22 cellular contexts compared by ENCODE assay signal in the genomic region with DNA sequence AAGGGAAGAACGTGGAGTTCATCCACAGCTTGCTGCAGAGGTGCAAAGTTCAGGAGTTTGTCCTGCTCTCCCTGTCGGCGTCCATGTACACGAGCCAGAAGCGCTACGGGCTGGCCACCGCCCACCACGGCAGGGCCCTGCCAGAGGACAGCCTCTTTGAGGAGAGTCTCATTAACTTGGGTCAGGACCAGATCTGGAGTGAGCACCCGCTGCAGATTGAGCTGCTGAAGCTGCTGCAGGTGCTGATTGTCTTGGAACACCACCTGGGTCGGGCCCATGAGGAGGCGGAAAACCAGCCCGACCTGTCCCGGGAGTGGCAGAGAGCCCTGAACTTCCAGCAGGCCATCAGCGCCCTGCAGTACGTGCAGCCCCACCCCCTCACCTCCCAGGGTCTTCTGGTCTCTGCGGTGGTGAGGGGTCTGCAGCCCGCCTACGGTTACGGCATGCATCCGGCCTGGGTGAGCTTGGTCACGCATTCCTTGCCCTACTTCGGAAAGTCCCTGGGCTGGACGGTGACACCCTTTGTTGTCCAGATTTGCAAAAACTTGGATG.
DNase-seq lines count a peak whose midpoint lies in the region; ATAC-seq, FAIRE-seq and TF ChIP-seq lines count a peak whose summit lies in the region.
"Had no signal": no experiment of that assay in that cellular context is flagged by ENCODE, and none has a peak within 500 bp of the region (broad histone marks: within the 10 kb centered on the region; RNA-seq: fewer than 3 reads in every experiment).

No MANE protein-coding gene starts in this region.

- H3K27ac Mint-ChIP-seq in astrocyte (ENCODE audit: unreplicated experiment): no peak overlapping the region
- H3K27ac Mint-ChIP-seq in activated naive CD8-positive, alpha-beta T cell treated with anti-CD3 and anti-CD28 coated beads for 36 hours: no peak overlapping the region
- no peak overlapping the region for H3K27ac Mint-ChIP-seq in activated CD8-positive, alpha-beta memory T cell treated with anti-CD3 and anti-CD28 coated beads, Interleukin-2, amount 10 ng/mL, durations not matched to agents 7 days and 5 days
- H3K27ac Mint-ChIP-seq: activated naive CD4-positive, alpha-beta T cell treated with anti-CD3 and anti-CD28 coated beads, Interleukin-2, amount 50 U/mL, for 72 hours; CD4-positive, alpha-beta T cell; natural killer cell had no signal

- no peak for FAIRE-seq in astrocyte (lab: Jason Lieb, UNC)
- FAIRE-seq in kidney (lab: Jason Lieb, UNC): no peak
- no peak for FAIRE-seq in H54 (lab: Jason Lieb, UNC)

- DNase-seq in astrocyte (ENCODE audit: low read depth) (peak; percentile 44), kidney (peak; percentile 74), prostate gland (ENCODE audit: low spot score) (peak; percentile 84), H54 (ENCODE audit: insufficient read length, low spot score) (no peak)
- no peak for DNase-seq in activated CD4-positive, CD25-positive, alpha-beta regulatory T cell (lab: John Stamatoyannopoulos, UW)
- no peak for DNase-seq in activated naive CD8-positive, alpha-beta T cell treated with anti-CD3 and anti-CD28 coated beads for 36 hours
- no peak for DNase-seq in activated CD8-positive, alpha-beta memory T cell treated with anti-CD3 and anti-CD28 coated beads, Interleukin-2, amount 10 ng/mL, durations not matched to agents 7 days and 5 days
- DNase-seq: ACHN; activated CD4-positive, alpha-beta T cell treated with anti-CD3 and anti-CD28 coated beads, Interleukin-2, amount 50 U/mL, for 4 hours; activated T-cell treated with anti-CD3 and anti-CD28 coated beads, Interleukin-2, amount 50 U/mL, for 1 hour; DND-41; effector CD4-positive, alpha-beta T cell; HCEC 1CT; hippocampal formation; natural killer cell; NCI-H146; stimulated activated naive CD4-positive, alpha-beta T cell treated with Interleukin-2 at 50 U/mL for 16 hours; uterus had no signal

- H3K27me3 Mint-ChIP-seq in astrocyte (ENCODE audit: low read depth, unreplicated experiment): no peaks in the 10 kb centered on the region
- H3K27me3 Mint-ChIP-seq in activated naive CD8-positive, alpha-beta T cell treated with anti-CD3 and anti-CD28 coated beads for 36 hours: no peaks in the 10 kb centered on the region
- H3K27me3 Mint-ChIP-seq in activated CD8-positive, alpha-beta memory T cell treated with anti-CD3 and anti-CD28 coated beads, Interleukin-2, amount 10 ng/mL, durations not matched to agents 7 days and 5 days: no peaks in the 10 kb centered on the region
- H3K27me3 Mint-ChIP-seq: CD4-positive, alpha-beta T cell had no signal

- no peaks in the 10 kb centered on the region for H3K9me3 ChIP-seq in astrocyte (ENCODE audit: insufficient read depth, low read depth, low read length)
- H3K9me3 ChIP-seq in kidney (ENCODE audit: control insufficient read depth in 1 of 2, low read length in 2 of 2): no peaks in the 10 kb centered on the region
- H3K9me3 ChIP-seq in prostate gland: no peaks in the 10 kb centered on the region
- H3K9me3 ChIP-seq: uterus had no signal

- no peak for TF ChIP-seq CTCF in C4-2B (conservative IDR thresholded peaks at IDR 0.05)
- TF ChIP-seq CTCF in astrocyte (IDR thresholded peaks at IDR 0.05; ENCODE audit: insufficient read depth, low read depth, low read length): no peak
- TF ChIP-seq CTCF in kidney (IDR thresholded peaks at IDR 0.05; ENCODE audit: borderline replicate concordance, extremely low read depth, insufficient read depth): no peak
- TF ChIP-seq CTCF in prostate gland (IDR thresholded peaks at IDR 0.05): no peak

- H3K9ac ChIP-seq in astrocyte (ENCODE audit: low read length): no peak overlapping the region
- no peak overlapping the region for H3K9ac ChIP-seq in kidney (ENCODE audit: low read length in 2 of 2)

- WGBS in prostate gland: 32% methylated on average over 23 of the region's 23 CpGs

- H3K4me3 Mint-ChIP-seq in astrocyte (ENCODE audit: unreplicated experiment): no peak overlapping the region
- no peak overlapping the region for H3K4me3 Mint-ChIP-seq in activated naive CD8-positive, alpha-beta T cell treated with anti-CD3 and anti-CD28 coated beads for 36 hours
- no peak overlapping the region for H3K4me3 Mint-ChIP-seq in activated CD8-positive, alpha-beta memory T cell treated with anti-CD3 and anti-CD28 coated beads, Interleukin-2, amount 10 ng/mL, durations not matched to agents 7 days and 5 days
- H3K4me3 Mint-ChIP-seq: CD4-positive, alpha-beta T cell; natural killer cell had no signal

- peak overlapping the region; percentile 40 for H3K4me2 ChIP-seq in astrocyte (ENCODE audit: low read length)

- intact Hi-C loops in kidney (cut with DNase I) (no loop called here), prostate gland (cut with DNase I) (no loop called here)

- no peaks in the 10 kb centered on the region for H3K4me1 Mint-ChIP-seq in astrocyte (ENCODE audit: low read depth, unreplicated experiment)
- no peaks in the 10 kb centered on the region for H3K4me1 Mint-ChIP-seq in activated naive CD8-positive, alpha-beta T cell treated with anti-CD3 and anti-CD28 coated beads for 36 hours
- H3K4me1 Mint-ChIP-seq in activated CD8-positive, alpha-beta memory T cell treated with anti-CD3 and anti-CD28 coated beads, Interleukin-2, amount 10 ng/mL, durations not matched to agents 7 days and 5 days: peaks cover 7% of the 10 kb centered on the region

- H2AFZ ChIP-seq in astrocyte (ENCODE audit: low read depth, low read length): no peak overlapping the region

- no peaks in the 10 kb centered on the region for H3K27me3 ChIP-seq in astrocyte (ENCODE audit: insufficient read depth, low read length)
- no peaks in the 10 kb centered on the region for H3K27me3 ChIP-seq in prostate gland (replicated peaks; ENCODE audit: insufficient read depth)
- H3K27me3 ChIP-seq: cardiac muscle cell, uterus had no signal

- H3K36me3 ChIP-seq in astrocyte (ENCODE audit: insufficient read depth, low read length) (peaks cover 7% of the 10 kb centered on the region), kidney (ENCODE audit: control insufficient read depth in 1 of 2, insufficient read depth in 2 of 2, low read length in 2 of 2) (peaks cover 4 to 14% of the 10 kb centered on the region in 2 donors), prostate gland (no peaks in the 10 kb centered on the region)
- H3K36me3 ChIP-seq: cardiac muscle cell, uterus had no signal

- H3K4me1 ChIP-seq in astrocyte (ENCODE audit: insufficient read depth, low read length): peaks cover 23% of the 10 kb centered on the region
- H3K4me1 ChIP-seq in kidney (ENCODE audit: control insufficient read depth in 1 of 2, insufficient read depth in 1 of 2, low read depth in 1 of 2, low read length in 2 of 2): peaks cover 0 to 3% of the 10 kb centered on the region in 2 donors
- peaks cover 13% of the 10 kb centered on the region for H3K4me1 ChIP-seq in prostate gland (replicated peaks)
- H3K4me1 ChIP-seq: uterus had no signal

- CTCF ChIA-PET in activated CD8-positive, alpha-beta memory T cell treated with anti-CD3 and anti-CD28 coated beads, Interleukin-2, amount 10 ng/mL, durations not matched to agents 7 days and 5 days (lab: Charles Lee): interaction anchor here (1.3 kb wide), 1 partner anchor 11 kb away, joined by 3 read pairs; no protein-coding TSS in a partner anchor

- peaks cover 19% of the 10 kb centered on the region for H3K36me3 Mint-ChIP-seq in astrocyte (ENCODE audit: low read depth, unreplicated experiment)
- H3K36me3 Mint-ChIP-seq in activated naive CD8-positive, alpha-beta T cell treated with anti-CD3 and anti-CD28 coated beads for 36 hours: peaks cover 13% of the 10 kb centered on the region
- H3K36me3 Mint-ChIP-seq in activated CD8-positive, alpha-beta memory T cell treated with anti-CD3 and anti-CD28 coated beads, Interleukin-2, amount 10 ng/mL, durations not matched to agents 7 days and 5 days: peaks cover 13% of the 10 kb centered on the region

- no peaks in the 10 kb centered on the region for H3K9me3 Mint-ChIP-seq in astrocyte (ENCODE audit: unreplicated experiment)
- H3K9me3 Mint-ChIP-seq in activated naive CD8-positive, alpha-beta T cell treated with anti-CD3 and anti-CD28 coated beads for 36 hours: no peaks in the 10 kb centered on the region
- H3K9me3 Mint-ChIP-seq in activated CD8-positive, alpha-beta memory T cell treated with anti-CD3 and anti-CD28 coated beads, Interleukin-2, amount 10 ng/mL, durations not matched to agents 7 days and 5 days (ENCODE audit: low read depth): no peaks in the 10 kb centered on the region
- H3K9me3 Mint-ChIP-seq: activated naive CD4-positive, alpha-beta T cell treated with anti-CD3 and anti-CD28 coated beads, Interleukin-2, amount 50 U/mL, for 72 hours; CD4-positive, alpha-beta T cell; natural killer cell had no signal

- TF ChIP-seq POLR2A in prostate gland (IDR thresholded peaks at IDR 0.05): no peak
- TF ChIP-seq POLR2A in H54 (IDR thresholded peaks at IDR 0.05; ENCODE audit: low read depth, low read length): no peak

- no peak for ATAC-seq in activated CD8-positive, alpha-beta memory T cell treated with anti-CD3 and anti-CD28 coated beads, Interleukin-2, amount 10 ng/mL, durations not matched to agents 7 days and 5 days
- ATAC-seq: activated naive CD4-positive, alpha-beta T cell treated with anti-CD3 and anti-CD28 coated beads, Interleukin-2, amount 50 U/mL, for 72 hours; natural killer cell had no signal

- peak overlapping the region; percentile 85 for H3K27ac ChIP-seq in C4-2B
- peak overlapping the region; percentile 68 for H3K27ac ChIP-seq in astrocyte (ENCODE audit: low read depth, low read length)
- H3K27ac ChIP-seq in kidney (ENCODE audit: low read depth in 2 of 2, low read length in 2 of 2): peak overlapping the region in 1 of 2 donors; percentile 22
- H3K27ac ChIP-seq in prostate gland: peak overlapping the region in 1 of 2 donors; percentile 6
- H3K27ac ChIP-seq: cardiac muscle cell, uterus had no signal

- no peak overlapping the region for H3K4me3 ChIP-seq in astrocyte (ENCODE audit: insufficient read depth, low read depth, low read length)
- no peak overlapping the region for H3K4me3 ChIP-seq in kidney (ENCODE audit: low read length in 2 of 2)
- H3K4me3 ChIP-seq in prostate gland: no peak overlapping the region
- H3K4me3 ChIP-seq: cardiac muscle cell, uterus had no signal

- no peaks in the 10 kb centered on the region for H3K79me2 ChIP-seq in astrocyte (ENCODE audit: insufficient read depth, low read length)

- H4K20me1 ChIP-seq in astrocyte (ENCODE audit: insufficient read depth, low read length): no peaks in the 10 kb centered on the region

Comparison
In these comparisons a context has a peak if more than half of its experiments do, and no peak if none do; other contexts are left out.
1. DNase-seq: peak in astrocyte (single experiment), kidney (single experiment) and prostate gland (single experiment); none in activated CD4-positive, CD25-positive, alpha-beta regulatory T cell (0 of 4), H54 (single experiment), activated naive CD8-positive, alpha-beta T cell treated with anti-CD3 and anti-CD28 coated beads for 36 hours (single experiment) and activated CD8-positive, alpha-beta memory T cell treated with anti-CD3 and anti-CD28 coated beads, Interleukin-2, amount 10 ng/mL, durations not matched to agents 7 days and 5 days (single experiment).